ENCODE assay signal across 1 cellular context in genomic region chr3:194985031-194985578, GRCh38.
TF ChIP-seq lines count a peak whose summit lies in the region.

No MANE protein-coding gene starts in this region.

TF ChIP-seq in HepG2, 621 proteins besides CTCF, POLR2A, EP300 and RAD21 (continued from another document):
- TF ChIP-seq HNRNPL (IDR thresholded peaks at IDR 0.05; ENCODE audit: low read depth, low read length) (peak; percentile 85), ZNF891 (CRISPR knock-in tag; IDR thresholded peaks at IDR 0.05) (0 out of 2 replicates have a peak, but pooled peaks have one; percentile 21), ZNF670 (CRISPR knock-in tag; IDR thresholded peaks at IDR 0.05; ENCODE audit: borderline replicate concordance) (no peak), MXD4 (CRISPR knock-in tag; IDR thresholded peaks at IDR 0.05) (no peak), ZGPAT (CRISPR knock-in tag; IDR thresholded peaks at IDR 0.05) (peak; percentile 30; the same call in 1 of the 2 replicates), ZBTB38 (CRISPR knock-in tag; IDR thresholded peaks at IDR 0.05) (peak; percentile 60; the same call in 1 of the 2 replicates), GABPB1 (CRISPR knock-in tag; IDR thresholded peaks at IDR 0.05) (peak; percentile 77), CEBPB (IDR thresholded peaks at IDR 0.05; ENCODE audit: borderline replicate concordance, low read depth, low read length) (peak; percentile 69; the same call in 1 of the 2 replicates), ZNF30 (CRISPR knock-in tag; IDR thresholded peaks at IDR 0.05) (no peak), AKNA (CRISPR knock-in tag; IDR thresholded peaks at IDR 0.05; ENCODE audit: borderline replicate concordance) (no peak), ZNF687 (CRISPR knock-in tag; IDR thresholded peaks at IDR 0.05) (peak; percentile 45), BATF2 (CRISPR knock-in tag; IDR thresholded peaks at IDR 0.05) (no peak), MYPOP (CRISPR knock-in tag; IDR thresholded peaks at IDR 0.05) (no peak), GFI1 (CRISPR knock-in tag; IDR thresholded peaks at IDR 0.05; ENCODE audit: borderline replicate concordance) (no peak), ELF3 (CRISPR knock-in tag; IDR thresholded peaks at IDR 0.05) (0 out of 2 replicates have a peak, but pooled peaks have one; percentile 15), CEBPG (CRISPR knock-in tag; IDR thresholded peaks at IDR 0.05) (peak; percentile 60; the same call in 1 of the 2 replicates), ZMYM4 (CRISPR knock-in tag; IDR thresholded peaks at IDR 0.05) (peak; percentile 46; the same call in 1 of the 2 replicates), ZNF292 (CRISPR knock-in tag; IDR thresholded peaks at IDR 0.05; ENCODE audit: borderline replicate concordance, low read depth) (0 out of 2 replicates have a peak, but pooled peaks have one; percentile 27), HNRNPLL (IDR thresholded peaks at IDR 0.05; ENCODE audit: low read depth, low read length, poor library complexity, severe bottlenecking) (peak; percentile 66), ZNF576 (CRISPR knock-in tag; IDR thresholded peaks at IDR 0.05) (peak; percentile 99), HHEX (CRISPR knock-in tag; IDR thresholded peaks at IDR 0.05) (no peak), STAG1 (CRISPR knock-in tag; IDR thresholded peaks at IDR 0.05) (peak; percentile 35; the same call in 1 of the 2 replicates), GABPA (IDR thresholded peaks at IDR 0.05; ENCODE audit: low read depth, low read length) (peak; percentile 28; the same call in 1 of the 2 replicates), GABPA (CRISPR knock-in tag; IDR thresholded peaks at IDR 0.05; ENCODE audit: low read depth) (peak; percentile 74)
